Comparison of ENCODE assay signal across 1 cellular context in genomic region chr2:171523339-171523931, GRCh38.
TF ChIP-seq lines count a peak whose summit lies in the region.

No MANE protein-coding gene starts in this region.

TF ChIP-seq in HEK293, 187 proteins besides CTCF, POLR2A, EP300 and RAD21 (continued from another document):
- TF ChIP-seq, protein P1, sequence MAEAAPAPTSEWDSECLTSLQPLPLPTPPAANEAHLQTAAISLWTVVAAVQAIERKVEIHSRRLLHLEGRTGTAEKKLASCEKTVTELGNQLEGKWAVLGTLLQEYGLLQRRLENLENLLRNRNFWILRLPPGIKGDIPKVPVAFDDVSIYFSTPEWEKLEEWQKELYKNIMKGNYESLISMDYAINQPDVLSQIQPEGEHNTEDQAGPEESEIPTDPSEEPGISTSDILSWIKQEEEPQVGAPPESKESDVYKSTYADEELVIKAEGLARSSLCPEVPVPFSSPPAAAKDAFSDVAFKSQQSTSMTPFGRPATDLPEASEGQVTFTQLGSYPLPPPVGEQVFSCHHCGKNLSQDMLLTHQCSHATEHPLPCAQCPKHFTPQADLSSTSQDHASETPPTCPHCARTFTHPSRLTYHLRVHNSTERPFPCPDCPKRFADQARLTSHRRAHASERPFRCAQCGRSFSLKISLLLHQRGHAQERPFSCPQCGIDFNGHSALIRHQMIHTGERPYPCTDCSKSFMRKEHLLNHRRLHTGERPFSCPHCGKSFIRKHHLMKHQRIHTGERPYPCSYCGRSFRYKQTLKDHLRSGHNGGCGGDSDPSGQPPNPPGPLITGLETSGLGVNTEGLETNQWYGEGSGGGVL (tag by site-specific recombination; IDR thresholded peaks at IDR 0.05), result no peak
- TF ChIP-seq ZIC2 (tag by site-specific recombination; IDR thresholded peaks at IDR 0.05), result peak; percentile 94
- TF ChIP-seq, protein P2, sequence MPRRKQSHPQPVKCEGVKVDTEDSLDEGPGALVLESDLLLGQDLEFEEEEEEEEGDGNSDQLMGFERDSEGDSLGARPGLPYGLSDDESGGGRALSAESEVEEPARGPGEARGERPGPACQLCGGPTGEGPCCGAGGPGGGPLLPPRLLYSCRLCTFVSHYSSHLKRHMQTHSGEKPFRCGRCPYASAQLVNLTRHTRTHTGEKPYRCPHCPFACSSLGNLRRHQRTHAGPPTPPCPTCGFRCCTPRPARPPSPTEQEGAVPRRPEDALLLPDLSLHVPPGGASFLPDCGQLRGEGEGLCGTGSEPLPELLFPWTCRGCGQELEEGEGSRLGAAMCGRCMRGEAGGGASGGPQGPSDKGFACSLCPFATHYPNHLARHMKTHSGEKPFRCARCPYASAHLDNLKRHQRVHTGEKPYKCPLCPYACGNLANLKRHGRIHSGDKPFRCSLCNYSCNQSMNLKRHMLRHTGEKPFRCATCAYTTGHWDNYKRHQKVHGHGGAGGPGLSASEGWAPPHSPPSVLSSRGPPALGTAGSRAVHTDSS (tag by site-specific recombination; IDR thresholded peaks at IDR 0.05), result no peak
- TF ChIP-seq, protein P3, sequence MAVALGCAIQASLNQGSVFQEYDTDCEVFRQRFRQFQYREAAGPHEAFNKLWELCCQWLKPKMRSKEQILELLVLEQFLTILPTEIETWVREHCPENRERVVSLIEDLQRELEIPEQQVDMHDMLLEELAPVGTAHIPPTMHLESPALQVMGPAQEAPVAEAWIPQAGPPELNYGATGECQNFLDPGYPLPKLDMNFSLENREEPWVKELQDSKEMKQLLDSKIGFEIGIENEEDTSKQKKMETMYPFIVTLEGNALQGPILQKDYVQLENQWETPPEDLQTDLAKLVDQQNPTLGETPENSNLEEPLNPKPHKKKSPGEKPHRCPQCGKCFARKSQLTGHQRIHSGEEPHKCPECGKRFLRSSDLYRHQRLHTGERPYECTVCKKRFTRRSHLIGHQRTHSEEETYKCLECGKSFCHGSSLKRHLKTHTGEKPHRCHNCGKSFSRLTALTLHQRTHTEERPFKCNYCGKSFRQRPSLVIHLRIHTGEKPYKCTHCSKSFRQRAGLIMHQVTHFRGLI (tag by site-specific recombination; IDR thresholded peaks at IDR 0.05), result 0 out of 2 replicates have a peak, but pooled peaks have one; percentile 37
- peak; percentile 68; the same call in 1 of the 2 replicates for TF ChIP-seq ZFP37 (tag by site-specific recombination; IDR thresholded peaks at IDR 0.05)
- TF ChIP-seq ZNF10 (tag by site-specific recombination; IDR thresholded peaks at IDR 0.05), result 0 out of 2 replicates have a peak, but pooled peaks have one; percentile 56
- peak; percentile 61 for TF ChIP-seq SP2 (tag by site-specific recombination; IDR thresholded peaks at IDR 0.05)
- TF ChIP-seq ZFP41 (tag by site-specific recombination; IDR thresholded peaks at IDR 0.05; ENCODE audit: borderline replicate concordance), result no peak
- TF ChIP-seq ZNF335 (tag by site-specific recombination; conservative IDR thresholded peaks at IDR 0.05), result peak; percentile 14; the same call in 1 of the 2 replicates
- TF ChIP-seq ZNF48 (tag by site-specific recombination; IDR thresholded peaks at IDR 0.05), result no peak
- no peak for TF ChIP-seq MEIS1 (CRISPR knock-in tag; IDR thresholded peaks at IDR 0.05; ENCODE audit: borderline replicate concordance)
- no peak for TF ChIP-seq ZNF433 (tag by site-specific recombination; IDR thresholded peaks at IDR 0.05; ENCODE audit: low read depth)
- no peak for TF ChIP-seq ZNF692 (tag by site-specific recombination; IDR thresholded peaks at IDR 0.05)
- TF ChIP-seq ZNF473 (tag by site-specific recombination; IDR thresholded peaks at IDR 0.05), result no peak
- TF ChIP-seq ZBTB44 (tag by site-specific recombination; IDR thresholded peaks at IDR 0.05), result no peak
- TF ChIP-seq ZNF555 (tag by site-specific recombination; conservative IDR thresholded peaks at IDR 0.05), result no peak
- peak; percentile 75 for TF ChIP-seq ZNF423 (tag by site-specific recombination; IDR thresholded peaks at IDR 0.05)
- TF ChIP-seq GLIS2 (tag by site-specific recombination; IDR thresholded peaks at IDR 0.05), result peak; percentile 31
- no peak for TF ChIP-seq ZNF354C (tag by site-specific recombination; IDR thresholded peaks at IDR 0.05; ENCODE audit: borderline replicate concordance, low read depth)
- TF ChIP-seq SCRT1 (tag by site-specific recombination; IDR thresholded peaks at IDR 0.05; ENCODE audit: borderline replicate concordance), result no peak
- TF ChIP-seq ZBTB8A (tag by site-specific recombination; IDR thresholded peaks at IDR 0.05), result peak; percentile 86
- TF ChIP-seq, protein P4, sequence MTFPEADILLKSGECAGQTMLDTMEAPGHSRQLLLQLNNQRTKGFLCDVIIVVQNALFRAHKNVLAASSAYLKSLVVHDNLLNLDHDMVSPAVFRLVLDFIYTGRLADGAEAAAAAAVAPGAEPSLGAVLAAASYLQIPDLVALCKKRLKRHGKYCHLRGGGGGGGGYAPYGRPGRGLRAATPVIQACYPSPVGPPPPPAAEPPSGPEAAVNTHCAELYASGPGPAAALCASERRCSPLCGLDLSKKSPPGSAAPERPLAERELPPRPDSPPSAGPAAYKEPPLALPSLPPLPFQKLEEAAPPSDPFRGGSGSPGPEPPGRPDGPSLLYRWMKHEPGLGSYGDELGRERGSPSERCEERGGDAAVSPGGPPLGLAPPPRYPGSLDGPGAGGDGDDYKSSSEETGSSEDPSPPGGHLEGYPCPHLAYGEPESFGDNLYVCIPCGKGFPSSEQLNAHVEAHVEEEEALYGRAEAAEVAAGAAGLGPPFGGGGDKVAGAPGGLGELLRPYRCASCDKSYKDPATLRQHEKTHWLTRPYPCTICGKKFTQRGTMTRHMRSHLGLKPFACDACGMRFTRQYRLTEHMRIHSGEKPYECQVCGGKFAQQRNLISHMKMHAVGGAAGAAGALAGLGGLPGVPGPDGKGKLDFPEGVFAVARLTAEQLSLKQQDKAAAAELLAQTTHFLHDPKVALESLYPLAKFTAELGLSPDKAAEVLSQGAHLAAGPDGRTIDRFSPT (tag by site-specific recombination; IDR thresholded peaks at IDR 0.05), result peak; percentile 74
- TF ChIP-seq GFI1B (tag by site-specific recombination; IDR thresholded peaks at IDR 0.05), result no peak
- TF ChIP-seq ZBTB20 (tag by site-specific recombination; IDR thresholded peaks at IDR 0.05), result peak; percentile 77
- TF ChIP-seq TRIM28 (IDR thresholded peaks at IDR 0.05; ENCODE audit: borderline replicate concordance, low read length), result no peak
- TF ChIP-seq ZBTB17 (tag by site-specific recombination; IDR thresholded peaks at IDR 0.05), result peak; percentile 17; the same call in 1 of the 2 replicates
- no peak for TF ChIP-seq ZNF837 (tag by site-specific recombination; IDR thresholded peaks at IDR 0.05)
- TF ChIP-seq ZNF707 (tag by site-specific recombination; IDR thresholded peaks at IDR 0.05), result no peak
- TF ChIP-seq ZNF501 (tag by site-specific recombination; IDR thresholded peaks at IDR 0.05), result 0 out of 2 replicates have a peak, but pooled peaks have one; percentile 42
- 0 out of 2 replicates have a peak, but pooled peaks have one; percentile 35 for TF ChIP-seq PATZ1 (tag by site-specific recombination; IDR thresholded peaks at IDR 0.05)
- TF ChIP-seq ZNF146 (tag by site-specific recombination; IDR thresholded peaks at IDR 0.05), result no peak
- TF ChIP-seq ZNF777 (tag by site-specific recombination; IDR thresholded peaks at IDR 0.05; ENCODE audit: borderline replicate concordance), result 0 out of 2 replicates have a peak, but pooled peaks have one; percentile 37
- TF ChIP-seq ZNF140 (tag by site-specific recombination; IDR thresholded peaks at IDR 0.05), result no peak
- 0 out of 2 replicates have a peak, but pooled peaks have one; percentile 48 for TF ChIP-seq ZNF561 (tag by site-specific recombination; IDR thresholded peaks at IDR 0.05; ENCODE audit: borderline replicate concordance)
- TF ChIP-seq ZNF2 (tag by site-specific recombination; IDR thresholded peaks at IDR 0.05), result peak; percentile 68; the same call in 1 of the 2 replicates
- TF ChIP-seq ZNF580 (tag by site-specific recombination; IDR thresholded peaks at IDR 0.05), result no peak
